In genomic region chr3:25781758-25782594, GRCh38 we compare ENCODE assay signal across 8 cellular contexts. TPM values are rescaled to one million over a fixed set of nuclear protein-coding genes. Genes with fewer than 3 reads are reported as not detected.
DNase-seq lines count a peak whose midpoint lies in the region; ATAC-seq, FAIRE-seq and TF ChIP-seq lines count a peak whose summit lies in the region.

No MANE protein-coding gene starts in this region.

- H3K4me3 ChIP-seq in A549 = peak overlapping the region; percentile 87
- H3K4me3 ChIP-seq in kidney epithelial cell (ENCODE audit: low read depth, low read length) = peak overlapping the region; percentile 95
- H3K4me3 ChIP-seq in aorta (ENCODE audit: low read length in 2 of 2) = peak overlapping the region; percentile 76 to 90

- TF ChIP-seq EP300 in A549 (IDR thresholded peaks at IDR 0.05) = no peak

- H3K4me1 ChIP-seq in A549 (peaks cover 15% of the 10 kb centered on the region; the same call in 2 of the 3 replicates), aorta (ENCODE audit: control insufficient read depth in 1 of 2, insufficient read depth in 2 of 2, low read length in 2 of 2) (peaks cover 2 to 3% of the 10 kb centered on the region in 2 donors)

- intact Hi-C loops in aorta (cut with DNase I) = no loop called here

- no peaks in the 10 kb centered on the region for H3K27me3 ChIP-seq in kidney epithelial cell (ENCODE audit: control insufficient read depth, insufficient read depth, low read length)
- no peaks in the 10 kb centered on the region for H3K27me3 ChIP-seq in aorta (ENCODE audit: control insufficient read depth in 1 of 2, insufficient read depth in 2 of 2, low read length in 1 of 2)

- H3K4me2 ChIP-seq in A549 = peak overlapping the region; percentile 88

- 47% methylated on average over 3 of the region's 3 CpGs for WGBS in A549 (ENCODE audit: missing lambda C conversion rate)
- WGBS in aorta, 2 donors = 61 to 65% methylated on average over 3 of the region's 3 CpGs

- H3K36me3 ChIP-seq in kidney epithelial cell (ENCODE audit: control insufficient read depth, insufficient read depth, low read length) = no peaks in the 10 kb centered on the region
- H3K36me3 ChIP-seq in aorta (ENCODE audit: control insufficient read depth in 1 of 2, insufficient read depth in 2 of 2, low read length in 1 of 2) = no peaks in the 10 kb centered on the region

- H3K27ac ChIP-seq in A549 (peak overlapping the region; percentile 93 to 100), VCaP (peak overlapping the region; percentile 87), aorta (ENCODE audit: low read depth in 1 of 2, low read length in 2 of 2) (no peak overlapping the region)

- no peak for TF ChIP-seq POLR2A in A549 (IDR thresholded peaks at IDR 0.05; ENCODE audit: low read length)

- DNase-seq in A549 (ENCODE audit: low read depth in 1 of 2, low spot score in 1 of 2) (no peak), kidney epithelial cell (ENCODE audit: low read depth) (no peak), aorta (no peak), NCI-H226 (no peak), NCI-H526 (lab: John Stamatoyannopoulos, UW) (no peak)

- POLR2A ChIA-PET in A549 (lab: Yijun Ruan, JAX) = no interaction called here

- H3K9me3 ChIP-seq in A549 (no peaks in the 10 kb centered on the region), aorta (ENCODE audit: control insufficient read depth, low read length) (no peaks in the 10 kb centered on the region)

- FAIRE-seq in A549 (lab: Jason Lieb, UNC) = no peak

- CTCF ChIA-PET in A549 (lab: Yijun Ruan, JAX) = interaction anchor here (1.0 kb wide), 1 partner anchor 188 kb away, joined by 3 read pairs; no protein-coding TSS in a partner anchor

- TF ChIP-seq CTCF in A549 (IDR thresholded peaks at IDR 0.05) = no peak
- no peak for TF ChIP-seq CTCF in VCaP (conservative IDR thresholded peaks at IDR 0.05)
- TF ChIP-seq CTCF in kidney epithelial cell (IDR thresholded peaks at IDR 0.05; ENCODE audit: insufficient read depth, low read length, poor library complexity, severe bottlenecking) = no peak

- no peak for ATAC-seq in A549
- ATAC-seq in GM18861 (IDR thresholded peaks at IDR 0.05; ENCODE audit: unreplicated experiment) = peak; percentile 62
- peak; percentile 56 for ATAC-seq in HG02981 (IDR thresholded peaks at IDR 0.05; ENCODE audit: unreplicated experiment)
- no peak for ATAC-seq in aorta (ENCODE audit: low FRiP score)

- TF ChIP-seq RAD21 in A549 (conservative IDR thresholded peaks at IDR 0.05 in 1 of 2, IDR thresholded peaks at IDR 0.05 in 1 of 2) = no peak

TF ChIP-seq in A549, 52 proteins besides CTCF, POLR2A, EP300 and RAD21:
- TF ChIP-seq TP53 (CRISPR knock-in tag; IDR thresholded peaks at IDR 0.05) (no peak), HOXB13 (CRISPR knock-in tag; IDR thresholded peaks at IDR 0.05; ENCODE audit: low read depth) (no peak), CEBPB (IDR thresholded peaks at IDR 0.05) (no peak), MAX (IDR thresholded peaks at IDR 0.05) (no peak), ZNF302 (CRISPR knock-in tag; IDR thresholded peaks at IDR 0.05) (no peak), HOXA7 (CRISPR knock-in tag; IDR thresholded peaks at IDR 0.05) (no peak), HMGXB4 (CRISPR knock-in tag; IDR thresholded peaks at IDR 0.05; ENCODE audit: borderline replicate concordance) (no peak), ESRRA (IDR thresholded peaks at IDR 0.05; ENCODE audit: borderline replicate concordance, low read length) (no peak), TFCP2L1 (CRISPR knock-in tag; IDR thresholded peaks at IDR 0.05) (no peak), ZC3H11A (IDR thresholded peaks at IDR 0.05) (no peak), ZSCAN20 (CRISPR knock-in tag; IDR thresholded peaks at IDR 0.05) (no peak), MAZ (IDR thresholded peaks at IDR 0.05; ENCODE audit: borderline replicate concordance, low read depth, low read length) (no peak), ELK1 (IDR thresholded peaks at IDR 0.05; ENCODE audit: low read depth, low read length) (no peak)

RNA-seq across cellular contexts. Expression of gene NGLY1, which starts 1.3 kb away (rescaled TPM):
- 29.2 and 46.3 TPM in 2 replicates for polyA plus RNA-seq in A549 (2011; rRNA removed)
- 5.8 and 6.7 TPM in 2 replicates for polyA plus RNA-seq in A549 (2012; cell fraction: cytosol; rRNA removed)
- polyA plus RNA-seq in A549 (2012; cell fraction: nucleus; rRNA removed) = 4.0 and 8.4 TPM in 2 replicates
- polyA plus RNA-seq in A549 (2017; fragmentation: RNase III; extraction: RNeasy Plus Mini Kit Qiagen cat#74134 plus additional on column Dnase treatment) = 25.2 to 27.5 TPM (median 25.4 TPM) in 3 replicates
- 18.8 and 26.2 TPM in 2 replicates for polyA minus RNA-seq in A549 (2011; rRNA and poly(A)+ RNA removed)
- 23.3 TPM in 2 replicates for total RNA-seq in kidney epithelial cell
- total RNA-seq in aorta = 10 to 100 TPM; 32.0 to 37.9 TPM
- polyA plus RNA-seq in aorta = 10 to 100 TPM; 14.1 to 24.2 TPM

RNA-seq across cellular contexts. Expression of gene OXSM, which starts 7.9 kb away (rescaled TPM):
- polyA plus RNA-seq in A549 (2011; rRNA removed) (39.0 and 43.9 TPM in 2 replicates), A549 (2017; fragmentation: RNase III; extraction: RNeasy Plus Mini Kit Qiagen cat#74134 plus additional on column Dnase treatment) (17.5 to 20.0 TPM (median 19.1 TPM) in 3 replicates), aorta (1 to 10 TPM; 5.3 to 5.8 TPM)
- polyA plus RNA-seq in A549 (2012; cell fraction: cytosol; rRNA removed) = 12.9 and 14.0 TPM in 2 replicates
- polyA plus RNA-seq in A549 (2012; cell fraction: nucleus; rRNA removed) = 9.1 and 9.9 TPM in 2 replicates
- 7.7 and 10.0 TPM in 2 replicates for polyA minus RNA-seq in A549 (2011; rRNA and poly(A)+ RNA removed)
- total RNA-seq in kidney epithelial cell (13.0 and 15.1 TPM in 2 replicates), aorta (1 to 10 TPM; 3.9 to 5.9 TPM)

Comparison
In these comparisons a context has a peak if more than half of its experiments do, and no peak if none do; other contexts are left out.
1. ATAC-seq: peak in GM18861 (single experiment) and HG02981 (single experiment); none in A549 (0 of 2) and aorta (single experiment).
2. H3K27ac ChIP-seq: peak in A549 (2 of 2) and VCaP (single experiment); none in aorta (0 of 2).
3. Peak in every context shown above with its lines, with median percentiles within 50 percentile points of each other: H3K4me3 ChIP-seq.